In genomic region chr5:177497297-177498012, GRCh38 we compare ENCODE assay signal across 8 cellular contexts. TPM values are rescaled to one million over a fixed set of nuclear protein-coding genes. Genes with fewer than 3 reads are reported as not detected.
DNase-seq lines count a peak whose midpoint lies in the region; ATAC-seq and TF ChIP-seq lines count a peak whose summit lies in the region.

TSS of gene PDLIM7 (minus strand) at chr5:177497604. CDS start at chr5:177496512, 1,092 bp downstream.

- H3K4me1 Mint-ChIP-seq in activated T-helper 17 cell treated with anti-CD3 and anti-CD28 coated beads, Interleukin-2, amount 50 U/mL, for 72 hours: peaks cover 16% of the 10 kb centered on the region
- peaks cover 28 to 34% of the 10 kb centered on the region in 2 donors for H3K4me1 Mint-ChIP-seq in natural killer cell treated with Interleukin-12 subunit alpha and Interleukin-12 subunit beta and Interleukin-15 and Interleukin-18, amount 100 ng/mL, for 72 hours (ENCODE audit: low read depth in 2 of 2)

- DNase-seq in EH (ENCODE audit: low read depth): peak; percentile 99
- DNase-seq in GOT3 (lab: John Stamatoyannopoulos, UW): peak; percentile 96
- DNase-seq in LNCaP clone FGC (ENCODE audit: low read depth): peak; percentile 93
- DNase-seq in RWPE1 (ENCODE audit: low spot score): peak; percentile 99
- DNase-seq in fibroblast of mammary gland (ENCODE audit: low read depth): peak; percentile 96
- DNase-seq in natural killer cell treated with Interleukin-12 subunit alpha and Interleukin-12 subunit beta and Interleukin-15 and Interleukin-18, amount 100 ng/mL, for 72 hours (ENCODE audit: low spot score): peak; percentile 95
- DNase-seq in stimulated activated naive CD8-positive, alpha-beta T cell treated with anti-CD3 and anti-CD28 coated beads, Interleukin-15, Interleukin-2, amounts not matched to agents 100 U/mL and 50 U/mL, for 24 hours: peak; percentile 97

- H3K9me3 Mint-ChIP-seq in activated T-helper 17 cell treated with anti-CD3 and anti-CD28 coated beads, Interleukin-2, amount 50 U/mL, for 72 hours: no peaks in the 10 kb centered on the region
- H3K9me3 Mint-ChIP-seq in natural killer cell treated with Interleukin-12 subunit alpha and Interleukin-12 subunit beta and Interleukin-15 and Interleukin-18, amount 100 ng/mL, for 72 hours: no peaks in the 10 kb centered on the region

- H3K36me3 Mint-ChIP-seq in activated T-helper 17 cell treated with anti-CD3 and anti-CD28 coated beads, Interleukin-2, amount 50 U/mL, for 72 hours (ENCODE audit: low read depth): no peaks in the 10 kb centered on the region
- H3K36me3 Mint-ChIP-seq in natural killer cell treated with Interleukin-12 subunit alpha and Interleukin-12 subunit beta and Interleukin-15 and Interleukin-18, amount 100 ng/mL, for 72 hours: no peaks in the 10 kb centered on the region

- POLR2A ChIA-PET in RWPE1 (lab: Yijun Ruan, JAX; ENCODE audit: low non-redundant PET): interaction anchor here (0.5 to 1.7 kb wide), 4 partner anchors 11 to 34 kb away, joined by 3 to 6 read pairs (median 3); no protein-coding TSS in a partner anchor

- CTCF ChIA-PET in RWPE1 (lab: Yijun Ruan, JAX): interaction anchor here (1.3 to 3.1 kb wide), 3 partner anchors 93 to 107 kb away, joined by 5 to 14 read pairs (median 5); no protein-coding TSS in a partner anchor

- peak within 1 kb of the TSS; percentile 39 for H3K27ac Mint-ChIP-seq in activated T-helper 17 cell treated with anti-CD3 and anti-CD28 coated beads, Interleukin-2, amount 50 U/mL, for 72 hours
- peak within 1 kb of the TSS; percentile 25 to 74 for H3K27ac Mint-ChIP-seq in natural killer cell treated with Interleukin-12 subunit alpha and Interleukin-12 subunit beta and Interleukin-15 and Interleukin-18, amount 100 ng/mL, for 72 hours

- peak; percentile 36 for TF ChIP-seq CTCF in LNCaP clone FGC (IDR thresholded peaks at IDR 0.05; ENCODE audit: control insufficient read depth, extremely low read depth, insufficient read depth)
- TF ChIP-seq CTCF in RWPE1 (conservative IDR thresholded peaks at IDR 0.05; ENCODE audit: low read depth): no peak; the same call in 1 of the 2 replicates
- no peak for TF ChIP-seq CTCF in fibroblast of mammary gland (conservative IDR thresholded peaks at IDR 0.05; ENCODE audit: control insufficient read depth, insufficient read depth, low read depth, low read length)

- H3K27me3 Mint-ChIP-seq in activated T-helper 17 cell treated with anti-CD3 and anti-CD28 coated beads, Interleukin-2, amount 50 U/mL, for 72 hours: no peaks in the 10 kb centered on the region
- H3K27me3 Mint-ChIP-seq in natural killer cell treated with Interleukin-12 subunit alpha and Interleukin-12 subunit beta and Interleukin-15 and Interleukin-18, amount 100 ng/mL, for 72 hours: peaks cover 8 to 10% of the 10 kb centered on the region in 2 donors

- H3K4me3 ChIP-seq in LNCaP clone FGC (ENCODE audit: low read depth, low read length): peak within 1 kb of the TSS; percentile 72
- H3K4me3 ChIP-seq in fibroblast of mammary gland (ENCODE audit: control insufficient read depth, low read depth, low read length): peak within 1 kb of the TSS; percentile 77

- peak within 1 kb of the TSS; percentile 96 for H3K27ac ChIP-seq in RWPE1

- ATAC-seq in activated T-helper 17 cell treated with anti-CD3 and anti-CD28 coated beads, Interleukin-2, amount 50 U/mL, for 72 hours (replicated peaks): peak; percentile 87
- peak; percentile 92 to 95 for ATAC-seq in natural killer cell treated with Interleukin-12 subunit alpha and Interleukin-12 subunit beta and Interleukin-15 and Interleukin-18, amount 100 ng/mL, for 72 hours
- ATAC-seq in stimulated activated naive CD8-positive, alpha-beta T cell treated with anti-CD3 and anti-CD28 coated beads, Interleukin-15, Interleukin-2, amounts not matched to agents 100 U/mL and 50 U/mL, for 24 hours: peak; percentile 79

- H3K4me3 Mint-ChIP-seq in activated T-helper 17 cell treated with anti-CD3 and anti-CD28 coated beads, Interleukin-2, amount 50 U/mL, for 72 hours: peak within 1 kb of the TSS; percentile 86
- H3K4me3 Mint-ChIP-seq in natural killer cell treated with Interleukin-12 subunit alpha and Interleukin-12 subunit beta and Interleukin-15 and Interleukin-18, amount 100 ng/mL, for 72 hours: peak within 1 kb of the TSS; percentile 84

RNA-seq across cellular contexts. Expression of gene PDLIM7, which starts in this region (rescaled TPM):
- 10 to 100 TPM; 34.9 to 38.8 TPM for total RNA-seq in activated T-helper 17 cell treated with anti-CD3 and anti-CD28 coated beads, Interleukin-2, amount 50 U/mL, for 72 hours
- total RNA-seq in natural killer cell treated with Interleukin-12 subunit alpha and Interleukin-12 subunit beta and Interleukin-15 and Interleukin-18, amount 100 ng/mL, for 72 hours: 10 to 100 TPM; 15.5 to 39.1 TPM

Comparison
In these comparisons a context has a peak if more than half of its experiments do, and no peak if none do; other contexts are left out.
1. Peak in every context shown above with its lines: DNase-seq, ATAC-seq, H3K4me3 ChIP-seq and H3K27ac ChIP-seq.